ENCODE assay signal across 1 cellular context in the genomic region with DNA sequence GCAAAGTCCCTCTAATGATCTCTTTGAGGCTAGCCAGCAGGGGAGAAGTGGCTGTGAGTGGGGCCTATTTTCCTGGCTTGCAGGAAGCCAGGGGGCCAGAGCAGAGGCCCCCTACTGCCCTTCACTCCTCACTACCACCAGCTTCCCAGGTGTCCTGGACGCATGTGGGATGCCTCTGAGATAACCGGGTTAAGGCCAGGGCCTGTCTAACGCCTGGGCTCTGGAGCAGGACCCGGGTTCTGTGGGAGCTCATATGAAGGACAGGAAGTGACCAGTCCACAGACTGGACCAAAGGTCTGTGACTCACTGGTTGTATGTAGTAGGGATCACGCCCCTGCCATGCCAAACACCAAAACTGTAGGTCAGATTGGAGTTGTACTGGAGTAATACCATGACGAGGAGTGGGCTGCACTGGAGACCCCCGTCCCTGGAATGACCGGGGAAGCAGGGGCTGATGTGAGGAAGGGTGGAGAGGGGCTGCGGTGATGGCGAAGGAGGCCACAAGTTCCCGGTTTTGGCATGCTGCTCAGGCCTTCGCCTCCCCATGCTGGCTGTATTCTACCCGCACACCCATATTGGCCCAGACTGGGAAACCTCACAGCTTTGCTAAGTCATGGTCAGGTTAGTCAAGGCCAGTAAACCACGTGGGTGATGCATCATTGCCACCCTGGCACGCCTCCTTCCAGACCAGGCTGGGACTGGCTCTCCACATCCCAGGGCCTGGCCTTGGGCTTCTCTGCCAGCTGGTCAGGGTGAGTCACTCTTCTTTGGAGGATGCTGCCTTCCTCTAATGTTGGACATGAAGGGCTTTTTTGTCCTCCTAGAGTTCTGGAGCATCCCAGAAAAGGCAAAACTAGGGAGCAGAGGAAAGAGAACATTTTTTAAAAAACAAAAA.
A peak's percentile ranks its signal among the peaks of the same experiment; 100 is the strongest.
TF ChIP-seq lines count a peak whose summit lies in the region.

No MANE protein-coding gene starts in this region.

TF ChIP-seq in HepG2, 621 proteins besides CTCF, POLR2A, EP300 and RAD21 (continued from another document and continues in another):
- TF ChIP-seq, protein P1, sequence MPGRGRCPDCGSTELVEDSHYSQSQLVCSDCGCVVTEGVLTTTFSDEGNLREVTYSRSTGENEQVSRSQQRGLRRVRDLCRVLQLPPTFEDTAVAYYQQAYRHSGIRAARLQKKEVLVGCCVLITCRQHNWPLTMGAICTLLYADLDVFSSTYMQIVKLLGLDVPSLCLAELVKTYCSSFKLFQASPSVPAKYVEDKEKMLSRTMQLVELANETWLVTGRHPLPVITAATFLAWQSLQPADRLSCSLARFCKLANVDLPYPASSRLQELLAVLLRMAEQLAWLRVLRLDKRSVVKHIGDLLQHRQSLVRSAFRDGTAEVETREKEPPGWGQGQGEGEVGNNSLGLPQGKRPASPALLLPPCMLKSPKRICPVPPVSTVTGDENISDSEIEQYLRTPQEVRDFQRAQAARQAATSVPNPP (CRISPR knock-in tag; IDR thresholded peaks at IDR 0.05) = no peak
- TF ChIP-seq KLF12 (CRISPR knock-in tag; IDR thresholded peaks at IDR 0.05; ENCODE audit: borderline replicate concordance) (no peak), SIN3B (IDR thresholded peaks at IDR 0.05; ENCODE audit: low read length) (no peak), GATAD1 (CRISPR knock-in tag; IDR thresholded peaks at IDR 0.05) (no peak), MTF2 (CRISPR knock-in tag; IDR thresholded peaks at IDR 0.05; ENCODE audit: borderline replicate concordance) (no peak), FOXM1 (CRISPR knock-in tag; IDR thresholded peaks at IDR 0.05) (no peak), ZNF674 (CRISPR knock-in tag; IDR thresholded peaks at IDR 0.05; ENCODE audit: low read depth) (no peak), ZBTB42 (CRISPR knock-in tag; IDR thresholded peaks at IDR 0.05) (no peak), BCL6 (CRISPR knock-in tag; IDR thresholded peaks at IDR 0.05) (no peak), CEBPG (CRISPR knock-in tag; IDR thresholded peaks at IDR 0.05) (no peak), THYN1 (CRISPR knock-in tag; IDR thresholded peaks at IDR 0.05; ENCODE audit: borderline replicate concordance, low read depth) (no peak), THAP11 (CRISPR knock-in tag; IDR thresholded peaks at IDR 0.05) (peak; percentile 4; the same call in 1 of the 2 replicates), ZNF33A (CRISPR knock-in tag; IDR thresholded peaks at IDR 0.05; ENCODE audit: borderline replicate concordance) (no peak), YEATS4 (CRISPR knock-in tag; IDR thresholded peaks at IDR 0.05; ENCODE audit: borderline replicate concordance) (no peak), MIER2 (CRISPR knock-in tag; IDR thresholded peaks at IDR 0.05) (no peak), TCF12 (IDR thresholded peaks at IDR 0.05) (no peak), TCF12 (CRISPR knock-in tag; IDR thresholded peaks at IDR 0.05) (no peak), TBP (CRISPR knock-in tag; IDR thresholded peaks at IDR 0.05) (no peak), MTA3 (CRISPR knock-in tag; IDR thresholded peaks at IDR 0.05) (no peak), ZNF10 (CRISPR knock-in tag; IDR thresholded peaks at IDR 0.05; ENCODE audit: borderline replicate concordance, low read depth) (no peak), SOX13 (IDR thresholded peaks at IDR 0.05) (no peak), SOX13 (CRISPR knock-in tag; conservative IDR thresholded peaks at IDR 0.05 in 1 of 2, IDR thresholded peaks at IDR 0.05 in 1 of 2) (no peak), ATF7 (IDR thresholded peaks at IDR 0.05) (no peak), ATF7 (CRISPR knock-in tag; IDR thresholded peaks at IDR 0.05) (no peak), PAF1 (CRISPR knock-in tag; IDR thresholded peaks at IDR 0.05) (no peak), ZNF747 (CRISPR knock-in tag; IDR thresholded peaks at IDR 0.05; ENCODE audit: borderline replicate concordance) (no peak), KLF11 (CRISPR knock-in tag; IDR thresholded peaks at IDR 0.05) (no peak), TMF1 (CRISPR knock-in tag; IDR thresholded peaks at IDR 0.05; ENCODE audit: low read depth) (no peak), ZSCAN20 (CRISPR knock-in tag; IDR thresholded peaks at IDR 0.05; ENCODE audit: borderline replicate concordance) (no peak), RFXAP (CRISPR knock-in tag; IDR thresholded peaks at IDR 0.05; ENCODE audit: borderline replicate concordance) (no peak), SCMH1 (CRISPR knock-in tag; IDR thresholded peaks at IDR 0.05; ENCODE audit: borderline replicate concordance) (no peak), ZNF446 (CRISPR knock-in tag; IDR thresholded peaks at IDR 0.05) (no peak), NFYB (CRISPR knock-in tag; IDR thresholded peaks at IDR 0.05) (no peak), CHD2 (IDR thresholded peaks at IDR 0.05; ENCODE audit: low read depth, low read length) (no peak), ZBTB3 (CRISPR knock-in tag; IDR thresholded peaks at IDR 0.05; ENCODE audit: borderline replicate concordance, low read depth) (no peak), ASH2L (IDR thresholded peaks at IDR 0.05; ENCODE audit: insufficient read length, low read depth, low read length) (no peak), ZNF543 (CRISPR knock-in tag; IDR thresholded peaks at IDR 0.05) (no peak), NFE2L1 (CRISPR knock-in tag; IDR thresholded peaks at IDR 0.05; ENCODE audit: borderline replicate concordance) (peak; percentile 46; the same call in 1 of the 2 replicates), ZNF546 (CRISPR knock-in tag; conservative IDR thresholded peaks at IDR 0.05) (no peak)
- TF ChIP-seq, protein P2, sequence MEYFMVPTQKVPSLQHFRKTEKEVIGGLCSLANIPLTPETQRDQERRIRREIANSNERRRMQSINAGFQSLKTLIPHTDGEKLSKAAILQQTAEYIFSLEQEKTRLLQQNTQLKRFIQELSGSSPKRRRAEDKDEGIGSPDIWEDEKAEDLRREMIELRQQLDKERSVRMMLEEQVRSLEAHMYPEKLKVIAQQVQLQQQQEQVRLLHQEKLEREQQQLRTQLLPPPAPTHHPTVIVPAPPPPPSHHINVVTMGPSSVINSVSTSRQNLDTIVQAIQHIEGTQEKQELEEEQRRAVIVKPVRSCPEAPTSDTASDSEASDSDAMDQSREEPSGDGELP (IDR thresholded peaks at IDR 0.05; ENCODE audit: borderline replicate concordance, low read depth) = peak; percentile 77; the same call in 1 of the 2 replicates
- TF ChIP-seq, protein P3, sequence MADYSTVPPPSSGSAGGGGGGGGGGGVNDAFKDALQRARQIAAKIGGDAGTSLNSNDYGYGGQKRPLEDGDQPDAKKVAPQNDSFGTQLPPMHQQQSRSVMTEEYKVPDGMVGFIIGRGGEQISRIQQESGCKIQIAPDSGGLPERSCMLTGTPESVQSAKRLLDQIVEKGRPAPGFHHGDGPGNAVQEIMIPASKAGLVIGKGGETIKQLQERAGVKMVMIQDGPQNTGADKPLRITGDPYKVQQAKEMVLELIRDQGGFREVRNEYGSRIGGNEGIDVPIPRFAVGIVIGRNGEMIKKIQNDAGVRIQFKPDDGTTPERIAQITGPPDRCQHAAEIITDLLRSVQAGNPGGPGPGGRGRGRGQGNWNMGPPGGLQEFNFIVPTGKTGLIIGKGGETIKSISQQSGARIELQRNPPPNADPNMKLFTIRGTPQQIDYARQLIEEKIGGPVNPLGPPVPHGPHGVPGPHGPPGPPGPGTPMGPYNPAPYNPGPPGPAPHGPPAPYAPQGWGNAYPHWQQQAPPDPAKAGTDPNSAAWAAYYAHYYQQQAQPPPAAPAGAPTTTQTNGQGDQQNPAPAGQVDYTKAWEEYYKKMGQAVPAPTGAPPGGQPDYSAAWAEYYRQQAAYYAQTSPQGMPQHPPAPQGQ (CRISPR knock-in tag; IDR thresholded peaks at IDR 0.05; ENCODE audit: borderline replicate concordance) = no peak
- TF ChIP-seq, protein P4, sequence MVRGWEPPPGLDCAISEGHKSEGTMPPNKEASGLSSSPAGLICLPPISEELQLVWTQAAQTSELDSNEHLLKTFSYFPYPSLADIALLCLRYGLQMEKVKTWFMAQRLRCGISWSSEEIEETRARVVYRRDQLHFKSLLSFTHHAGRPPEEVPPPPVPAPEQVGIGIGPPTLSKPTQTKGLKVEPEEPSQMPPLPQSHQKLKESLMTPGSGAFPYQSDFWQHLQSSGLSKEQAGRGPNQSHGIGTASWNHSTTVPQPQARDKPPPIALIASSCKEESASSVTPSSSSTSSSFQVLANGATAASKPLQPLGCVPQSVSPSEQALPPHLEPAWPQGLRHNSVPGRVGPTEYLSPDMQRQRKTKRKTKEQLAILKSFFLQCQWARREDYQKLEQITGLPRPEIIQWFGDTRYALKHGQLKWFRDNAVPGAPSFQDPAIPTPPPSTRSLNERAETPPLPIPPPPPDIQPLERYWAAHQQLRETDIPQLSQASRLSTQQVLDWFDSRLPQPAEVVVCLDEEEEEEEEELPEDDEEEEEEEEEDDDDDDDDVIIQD (CRISPR knock-in tag; IDR thresholded peaks at IDR 0.05; ENCODE audit: low read depth) = no peak
- TF ChIP-seq, protein P5, sequence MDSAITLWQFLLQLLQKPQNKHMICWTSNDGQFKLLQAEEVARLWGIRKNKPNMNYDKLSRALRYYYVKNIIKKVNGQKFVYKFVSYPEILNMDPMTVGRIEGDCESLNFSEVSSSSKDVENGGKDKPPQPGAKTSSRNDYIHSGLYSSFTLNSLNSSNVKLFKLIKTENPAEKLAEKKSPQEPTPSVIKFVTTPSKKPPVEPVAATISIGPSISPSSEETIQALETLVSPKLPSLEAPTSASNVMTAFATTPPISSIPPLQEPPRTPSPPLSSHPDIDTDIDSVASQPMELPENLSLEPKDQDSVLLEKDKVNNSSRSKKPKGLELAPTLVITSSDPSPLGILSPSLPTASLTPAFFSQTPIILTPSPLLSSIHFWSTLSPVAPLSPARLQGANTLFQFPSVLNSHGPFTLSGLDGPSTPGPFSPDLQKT (CRISPR knock-in tag; IDR thresholded peaks at IDR 0.05; ENCODE audit: borderline replicate concordance) = no peak
- TF ChIP-seq, protein P6, sequence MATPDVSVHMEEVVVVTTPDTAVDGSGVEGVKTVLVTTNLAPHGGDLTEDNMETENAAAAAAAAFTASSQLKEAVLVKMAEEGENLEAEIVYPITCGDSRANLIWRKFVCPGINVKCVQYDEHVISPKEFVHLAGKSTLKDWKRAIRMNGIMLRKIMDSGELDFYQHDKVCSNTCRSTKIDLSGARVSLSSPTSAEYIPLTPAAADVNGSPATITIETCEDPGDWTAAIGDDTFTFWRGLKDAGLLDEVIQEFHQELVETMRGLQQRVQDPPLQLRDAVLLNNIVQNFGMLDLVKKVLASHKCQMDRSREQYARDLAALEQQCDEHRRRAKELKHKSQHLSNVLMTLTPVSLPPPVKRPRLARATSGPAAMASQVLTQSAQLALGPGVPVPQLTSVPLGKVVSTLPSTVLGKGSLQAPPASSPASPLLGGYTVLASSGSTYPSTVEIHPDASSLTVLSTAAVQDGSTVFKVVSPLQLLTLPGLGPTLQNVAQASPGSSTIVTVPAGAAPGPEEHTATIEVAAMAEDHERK (CRISPR knock-in tag; IDR thresholded peaks at IDR 0.05; ENCODE audit: low read depth) = no peak
- TF ChIP-seq, protein P7, sequence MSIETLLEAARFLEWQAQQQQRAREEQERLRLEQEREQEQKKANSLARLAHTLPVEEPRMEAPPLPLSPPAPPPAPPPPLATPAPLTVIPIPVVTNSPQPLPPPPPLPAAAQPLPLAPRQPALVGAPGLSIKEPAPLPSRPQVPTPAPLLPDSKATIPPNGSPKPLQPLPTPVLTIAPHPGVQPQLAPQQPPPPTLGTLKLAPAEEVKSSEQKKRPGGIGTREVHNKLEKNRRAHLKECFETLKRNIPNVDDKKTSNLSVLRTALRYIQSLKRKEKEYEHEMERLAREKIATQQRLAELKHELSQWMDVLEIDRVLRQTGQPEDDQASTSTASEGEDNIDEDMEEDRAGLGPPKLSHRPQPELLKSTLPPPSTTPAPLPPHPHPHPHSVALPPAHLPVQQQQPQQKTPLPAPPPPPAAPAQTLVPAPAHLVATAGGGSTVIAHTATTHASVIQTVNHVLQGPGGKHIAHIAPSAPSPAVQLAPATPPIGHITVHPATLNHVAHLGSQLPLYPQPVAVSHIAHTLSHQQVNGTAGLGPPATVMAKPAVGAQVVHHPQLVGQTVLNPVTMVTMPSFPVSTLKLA (IDR thresholded peaks at IDR 0.05) = peak; percentile 79
- TF ChIP-seq, protein P8, sequence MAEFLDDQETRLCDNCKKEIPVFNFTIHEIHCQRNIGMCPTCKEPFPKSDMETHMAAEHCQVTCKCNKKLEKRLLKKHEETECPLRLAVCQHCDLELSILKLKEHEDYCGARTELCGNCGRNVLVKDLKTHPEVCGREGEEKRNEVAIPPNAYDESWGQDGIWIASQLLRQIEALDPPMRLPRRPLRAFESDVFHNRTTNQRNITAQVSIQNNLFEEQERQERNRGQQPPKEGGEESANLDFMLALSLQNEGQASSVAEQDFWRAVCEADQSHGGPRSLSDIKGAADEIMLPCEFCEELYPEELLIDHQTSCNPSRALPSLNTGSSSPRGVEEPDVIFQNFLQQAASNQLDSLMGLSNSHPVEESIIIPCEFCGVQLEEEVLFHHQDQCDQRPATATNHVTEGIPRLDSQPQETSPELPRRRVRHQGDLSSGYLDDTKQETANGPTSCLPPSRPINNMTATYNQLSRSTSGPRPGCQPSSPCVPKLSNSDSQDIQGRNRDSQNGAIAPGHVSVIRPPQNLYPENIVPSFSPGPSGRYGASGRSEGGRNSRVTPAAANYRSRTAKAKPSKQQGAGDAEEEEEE (CRISPR knock-in tag; IDR thresholded peaks at IDR 0.05; ENCODE audit: borderline replicate concordance) = no peak
- TF ChIP-seq, protein P9, sequence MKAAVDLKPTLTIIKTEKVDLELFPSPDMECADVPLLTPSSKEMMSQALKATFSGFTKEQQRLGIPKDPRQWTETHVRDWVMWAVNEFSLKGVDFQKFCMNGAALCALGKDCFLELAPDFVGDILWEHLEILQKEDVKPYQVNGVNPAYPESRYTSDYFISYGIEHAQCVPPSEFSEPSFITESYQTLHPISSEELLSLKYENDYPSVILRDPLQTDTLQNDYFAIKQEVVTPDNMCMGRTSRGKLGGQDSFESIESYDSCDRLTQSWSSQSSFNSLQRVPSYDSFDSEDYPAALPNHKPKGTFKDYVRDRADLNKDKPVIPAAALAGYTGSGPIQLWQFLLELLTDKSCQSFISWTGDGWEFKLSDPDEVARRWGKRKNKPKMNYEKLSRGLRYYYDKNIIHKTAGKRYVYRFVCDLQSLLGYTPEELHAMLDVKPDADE (CRISPR knock-in tag; IDR thresholded peaks at IDR 0.05) = no peak
- TF ChIP-seq, protein P10, sequence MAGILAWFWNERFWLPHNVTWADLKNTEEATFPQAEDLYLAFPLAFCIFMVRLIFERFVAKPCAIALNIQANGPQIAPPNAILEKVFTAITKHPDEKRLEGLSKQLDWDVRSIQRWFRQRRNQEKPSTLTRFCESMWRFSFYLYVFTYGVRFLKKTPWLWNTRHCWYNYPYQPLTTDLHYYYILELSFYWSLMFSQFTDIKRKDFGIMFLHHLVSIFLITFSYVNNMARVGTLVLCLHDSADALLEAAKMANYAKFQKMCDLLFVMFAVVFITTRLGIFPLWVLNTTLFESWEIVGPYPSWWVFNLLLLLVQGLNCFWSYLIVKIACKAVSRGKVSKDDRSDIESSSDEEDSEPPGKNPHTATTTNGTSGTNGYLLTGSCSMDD (CRISPR knock-in tag; IDR thresholded peaks at IDR 0.05) = no peak
- TF ChIP-seq, protein P11, sequence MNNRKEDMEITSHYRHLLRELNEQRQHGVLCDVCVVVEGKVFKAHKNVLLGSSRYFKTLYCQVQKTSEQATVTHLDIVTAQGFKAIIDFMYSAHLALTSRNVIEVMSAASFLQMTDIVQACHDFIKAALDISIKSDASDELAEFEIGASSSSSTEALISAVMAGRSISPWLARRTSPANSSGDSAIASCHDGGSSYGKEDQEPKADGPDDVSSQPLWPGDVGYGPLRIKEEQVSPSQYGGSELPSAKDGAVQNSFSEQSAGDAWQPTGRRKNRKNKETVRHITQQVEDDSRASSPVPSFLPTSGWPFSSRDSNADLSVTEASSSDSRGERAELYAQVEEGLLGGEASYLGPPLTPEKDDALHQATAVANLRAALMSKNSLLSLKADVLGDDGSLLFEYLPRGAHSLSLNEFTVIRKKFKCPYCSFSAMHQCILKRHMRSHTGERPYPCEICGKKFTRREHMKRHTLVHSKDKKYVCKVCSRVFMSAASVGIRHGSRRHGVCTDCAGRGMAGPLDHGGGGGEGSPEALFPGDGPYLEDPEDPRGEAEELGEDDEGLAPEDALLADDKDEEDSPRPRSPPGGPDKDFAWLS (CRISPR knock-in tag; IDR thresholded peaks at IDR 0.05; ENCODE audit: borderline replicate concordance) = no peak
